Comparison of ENCODE assay signal across 15 cellular contexts in genomic region chr2:180411631-180412030, GRCh38.
DNase-seq lines count a peak whose midpoint lies in the region; ATAC-seq and TF ChIP-seq lines count a peak whose summit lies in the region.
"Had no signal": no experiment of that assay in that cellular context is flagged by ENCODE, and none has a peak within 500 bp of the region (broad histone marks: within the 10 kb centered on the region; RNA-seq: fewer than 3 reads in every experiment).

No MANE protein-coding gene starts in this region.

- no peaks in the 10 kb centered on the region for H3K4me1 ChIP-seq in mammary epithelial cell (ENCODE audit: insufficient read depth, low read length)

- no TSS peak for BruUV-seq in mammary epithelial cell (replicated peaks; lab: Mats Ljungman, UMichigan)

- H3K9ac ChIP-seq in mammary epithelial cell (ENCODE audit: insufficient read depth, low read length), result no peak overlapping the region

- no peaks in the 10 kb centered on the region for H3K36me3 ChIP-seq in mammary epithelial cell (ENCODE audit: insufficient read depth, low read length)

- no peaks in the 10 kb centered on the region for H4K20me1 ChIP-seq in mammary epithelial cell (ENCODE audit: insufficient read depth, low read length)

- no peak overlapping the region for H3K27ac ChIP-seq in mammary epithelial cell (ENCODE audit: insufficient read depth, low read depth, low read length)

- DNase-seq in NCI-H82 (lab: John Stamatoyannopoulos, UW) (peak; percentile 29), NCI-H82 treated with DMSO at 0.1 percent for 48 hours (lab: John Stamatoyannopoulos, UW; ENCODE audit: unreplicated experiment) (no peak), fibroblast of peridontal ligament (ENCODE audit: extremely low read depth) (peak; percentile 3), mammary epithelial cell (no peak), NCI-H2107 (lab: John Stamatoyannopoulos, UW) (no peak)
- no peak for DNase-seq in effector CD8-positive, alpha-beta T cell (lab: John Stamatoyannopoulos, UW)
- no peak for DNase-seq in activated naive CD4-positive, alpha-beta T cell (lab: John Stamatoyannopoulos, UW)
- DNase-seq: activated CD4-positive, alpha-beta T cell treated with anti-CD3 and anti-CD28 coated beads for 36 hours; DMS 273 treated with DMSO at 0.1 percent for 48 hours; effector CD4-positive, alpha-beta T cell; glutamatergic neuron; left ventricle myocardium superior; NCI-H1694; SW 1271 had no signal

- no peak overlapping the region for H3K4me3 ChIP-seq in mammary epithelial cell (replicated peaks in 1 of 3; ENCODE audit: insufficient read depth in 1 of 3, low read depth in 2 of 3, low read length in 3 of 3)

- dilution Hi-C loops in mammary epithelial cell (cut with HindIII; ENCODE audit: low sequenced_read_pairs), result no loop called here

- H2AFZ ChIP-seq in mammary epithelial cell (ENCODE audit: low read depth, low read length), result no peak overlapping the region

- no peaks in the 10 kb centered on the region for H3K27me3 ChIP-seq in mammary epithelial cell (ENCODE audit: insufficient read depth, low read length)

- ATAC-seq in HG03175 (IDR thresholded peaks at IDR 0.05; ENCODE audit: unreplicated experiment), result peak; percentile 76
- ATAC-seq: activated CD4-positive, alpha-beta T cell treated with anti-CD3 and anti-CD28 coated beads for 36 hours; left ventricle myocardium superior had no signal

- no peak overlapping the region for H3K4me2 ChIP-seq in mammary epithelial cell (ENCODE audit: insufficient read depth, low read depth, low read length)

- no peaks in the 10 kb centered on the region for H3K79me2 ChIP-seq in mammary epithelial cell (ENCODE audit: insufficient read depth, low read length)

- CTCF ChIA-PET in mammary epithelial cell (lab: Charles Lee; ENCODE audit: low non-redundant PET), result no interaction called here

- in situ Hi-C loops in mammary epithelial cell (cut with MboI; ENCODE audit: low sequenced_read_pairs in 2 of 2), result no loop called here

- intact Hi-C loops in mammary epithelial cell (cut with micrococcal nuclease), result no loop called here

- no peak for TF ChIP-seq CTCF in mammary epithelial cell (conservative IDR thresholded peaks at IDR 0.05 in 1 of 2, IDR thresholded peaks at IDR 0.05 in 1 of 2; ENCODE audit: extremely low read depth in 1 of 2, insufficient read depth in 1 of 2, low read depth in 1 of 2, low read length in 2 of 2)

- no peaks in the 10 kb centered on the region for H3K9me3 ChIP-seq in mammary epithelial cell (replicated peaks; ENCODE audit: insufficient read depth, low read length)

- 81% methylated on average over 5 of the region's 5 CpGs for WGBS in mammary epithelial cell (ENCODE audit: low coverage, missing lambda C conversion rate)

Comparison
In these comparisons a context has a peak if more than half of its experiments do, and no peak if none do; other contexts are left out.
1. DNase-seq: peak in NCI-H82 (single experiment) and fibroblast of peridontal ligament (single experiment); none in NCI-H82 treated with DMSO at 0.1 percent for 48 hours (single experiment), effector CD8-positive, alpha-beta T cell (single experiment), activated naive CD4-positive, alpha-beta T cell (0 of 4), mammary epithelial cell (single experiment) and NCI-H2107 (single experiment).